ENCODE assay signal across 1 cellular context in genomic region chr5:139104577-139105271, GRCh38.
TF ChIP-seq lines count a peak whose summit lies in the region.

No MANE protein-coding gene starts in this region.

TF ChIP-seq in GM23338, 12 proteins besides CTCF, POLR2A, EP300 and RAD21 (continued from another document):
- TF ChIP-seq, protein P1, sequence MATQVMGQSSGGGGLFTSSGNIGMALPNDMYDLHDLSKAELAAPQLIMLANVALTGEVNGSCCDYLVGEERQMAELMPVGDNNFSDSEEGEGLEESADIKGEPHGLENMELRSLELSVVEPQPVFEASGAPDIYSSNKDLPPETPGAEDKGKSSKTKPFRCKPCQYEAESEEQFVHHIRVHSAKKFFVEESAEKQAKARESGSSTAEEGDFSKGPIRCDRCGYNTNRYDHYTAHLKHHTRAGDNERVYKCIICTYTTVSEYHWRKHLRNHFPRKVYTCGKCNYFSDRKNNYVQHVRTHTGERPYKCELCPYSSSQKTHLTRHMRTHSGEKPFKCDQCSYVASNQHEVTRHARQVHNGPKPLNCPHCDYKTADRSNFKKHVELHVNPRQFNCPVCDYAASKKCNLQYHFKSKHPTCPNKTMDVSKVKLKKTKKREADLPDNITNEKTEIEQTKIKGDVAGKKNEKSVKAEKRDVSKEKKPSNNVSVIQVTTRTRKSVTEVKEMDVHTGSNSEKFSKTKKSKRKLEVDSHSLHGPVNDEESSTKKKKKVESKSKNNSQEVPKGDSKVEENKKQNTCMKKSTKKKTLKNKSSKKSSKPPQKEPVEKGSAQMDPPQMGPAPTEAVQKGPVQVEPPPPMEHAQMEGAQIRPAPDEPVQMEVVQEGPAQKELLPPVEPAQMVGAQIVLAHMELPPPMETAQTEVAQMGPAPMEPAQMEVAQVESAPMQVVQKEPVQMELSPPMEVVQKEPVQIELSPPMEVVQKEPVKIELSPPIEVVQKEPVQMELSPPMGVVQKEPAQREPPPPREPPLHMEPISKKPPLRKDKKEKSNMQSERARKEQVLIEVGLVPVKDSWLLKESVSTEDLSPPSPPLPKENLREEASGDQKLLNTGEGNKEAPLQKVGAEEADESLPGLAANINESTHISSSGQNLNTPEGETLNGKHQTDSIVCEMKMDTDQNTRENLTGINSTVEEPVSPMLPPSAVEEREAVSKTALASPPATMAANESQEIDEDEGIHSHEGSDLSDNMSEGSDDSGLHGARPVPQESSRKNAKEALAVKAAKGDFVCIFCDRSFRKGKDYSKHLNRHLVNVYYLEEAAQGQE (IDR thresholded peaks at IDR 0.05; ENCODE audit: unreplicated experiment): no peak
- TF ChIP-seq POLR2AphosphoS5 (IDR thresholded peaks at IDR 0.05; ENCODE audit: low read depth): no peak
- TF ChIP-seq EZH2phosphoT487 (IDR thresholded peaks at IDR 0.05; ENCODE audit: unreplicated experiment): no peak
- TF ChIP-seq EZH2 (IDR thresholded peaks at IDR 0.05; ENCODE audit: low read depth, unreplicated experiment): no peak
- no peak for TF ChIP-seq CREB1 (CRISPR knock-in tag; IDR thresholded peaks at IDR 0.05; ENCODE audit: low read depth)
